Comparison of ENCODE assay signal across 8 cellular contexts in the genomic region with DNA sequence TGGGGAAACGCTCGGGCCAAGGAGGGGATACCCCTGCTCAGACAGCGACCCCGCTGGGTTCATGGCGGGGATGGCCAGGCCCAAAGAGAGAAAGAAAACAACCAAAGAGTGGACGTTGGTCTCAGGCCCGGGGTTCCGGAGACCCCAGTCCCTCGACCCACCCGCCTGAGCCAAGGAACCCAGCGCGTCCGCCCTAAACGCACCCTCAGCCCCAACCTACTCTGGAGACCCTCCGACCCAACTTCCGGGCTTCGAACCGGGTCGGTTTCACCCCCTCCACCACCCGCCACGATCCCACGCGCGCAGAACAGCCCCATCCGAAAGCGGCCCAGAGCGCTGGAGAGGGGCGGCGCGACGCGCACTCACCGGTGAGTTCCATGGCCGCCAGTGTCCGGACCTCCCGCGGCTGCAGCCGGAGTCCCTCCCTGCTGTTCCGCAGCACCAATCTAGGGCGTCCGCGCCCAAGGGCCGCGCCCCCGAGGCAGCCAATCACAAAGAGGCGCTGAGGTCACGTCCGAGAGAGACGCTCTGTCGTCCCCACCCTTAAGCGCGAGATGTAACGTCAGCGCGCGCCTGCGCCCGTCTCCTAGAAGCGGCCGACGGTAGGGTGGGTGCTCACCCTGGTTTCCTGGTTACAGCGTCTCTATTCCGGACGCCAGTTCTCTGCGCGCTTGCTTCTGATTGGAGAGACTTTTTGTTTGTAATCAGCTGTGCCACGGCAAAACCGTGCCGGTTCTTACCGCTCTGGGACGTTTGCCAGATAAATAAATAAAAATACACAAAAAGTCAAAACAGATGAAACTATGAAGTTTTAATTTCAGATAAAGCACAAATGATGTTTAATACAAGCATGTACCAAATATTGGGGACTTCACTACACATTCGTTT.
DNase-seq lines count a peak whose midpoint lies in the region; ATAC-seq and TF ChIP-seq lines count a peak whose summit lies in the region.

A gene with protein sequence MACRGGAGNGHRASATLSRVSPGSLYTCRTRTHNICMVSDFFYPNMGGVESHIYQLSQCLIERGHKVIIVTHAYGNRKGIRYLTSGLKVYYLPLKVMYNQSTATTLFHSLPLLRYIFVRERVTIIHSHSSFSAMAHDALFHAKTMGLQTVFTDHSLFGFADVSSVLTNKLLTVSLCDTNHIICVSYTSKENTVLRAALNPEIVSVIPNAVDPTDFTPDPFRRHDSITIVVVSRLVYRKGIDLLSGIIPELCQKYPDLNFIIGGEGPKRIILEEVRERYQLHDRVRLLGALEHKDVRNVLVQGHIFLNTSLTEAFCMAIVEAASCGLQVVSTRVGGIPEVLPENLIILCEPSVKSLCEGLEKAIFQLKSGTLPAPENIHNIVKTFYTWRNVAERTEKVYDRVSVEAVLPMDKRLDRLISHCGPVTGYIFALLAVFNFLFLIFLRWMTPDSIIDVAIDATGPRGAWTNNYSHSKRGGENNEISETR (minus strand): TSS at position 389 of the 888 bp plus-strand sequence. CDS start 3,593 bp downstream, outside the sequence.

- H3K4me3 ChIP-seq in AG09309 (ENCODE audit: control insufficient read depth, low read depth, low read length) = peak within 1 kb of the TSS; percentile 77

- peak; percentile 100 for ATAC-seq in GM19025 (IDR thresholded peaks at IDR 0.05; ENCODE audit: low read depth, unreplicated experiment)
- ATAC-seq in HG03342 (IDR thresholded peaks at IDR 0.05; ENCODE audit: unreplicated experiment) = peak; percentile 97

- TF ChIP-seq CTCF in AG09309 (IDR thresholded peaks at IDR 0.05; ENCODE audit: control insufficient read depth, insufficient read depth, low read depth, low read length, missing control alignments) = no peak

- DNase-seq in AG09309 (ENCODE audit: low read depth) = peak; percentile 83
- peak; percentile 95 to 97 for DNase-seq in NCI-H446 (lab: John Stamatoyannopoulos, UW)
- peak; percentile 85 for DNase-seq in activated CD4-positive, CD25-positive, alpha-beta regulatory T cell treated with anti-CD3 and anti-CD28 coated beads, Interleukin-2, amount 50 U/mL, for 16 hours (ENCODE audit: low read depth, low spot score)
- DNase-seq in cerebellar cortex (ENCODE audit: low spot score) = peak; percentile 96
- DNase-seq in islet precursor cell = peak; percentile 98
- DNase-seq in stimulated activated CD4-positive, alpha-beta T cell treated with anti-CD3 and anti-CD28 coated beads, Interleukin-12 subunit alpha, Interleukin-12 subunit beta, amount 100 ng/mL, for 48 hours (ENCODE audit: low read depth in 2 of 3, low spot score in 1 of 3) = peak; percentile 72 to 87 (median 82)

Comparison
In these comparisons a context has a peak if more than half of its experiments do, and no peak if none do; other contexts are left out.
1. Peak in every context shown above with its lines: DNase-seq, ATAC-seq and H3K4me3 ChIP-seq.